8 cellular contexts compared by ENCODE assay signal in genomic region chr4:128811571-128812359, GRCh38. TPM values are rescaled to one million over a fixed set of nuclear protein-coding genes. Genes with fewer than 3 reads are reported as not detected.
A peak's percentile ranks its signal among the peaks of the same experiment; 100 is the strongest.
DNase-seq lines count a peak whose midpoint lies in the region; ATAC-seq and TF ChIP-seq lines count a peak whose summit lies in the region.

No MANE protein-coding gene starts in this region.

- peaks cover 17% of the 10 kb centered on the region for H3K4me1 ChIP-seq in lower lobe of right lung

- H3K27me3 Mint-ChIP-seq in CD4-positive, alpha-beta T cell: no peaks in the 10 kb centered on the region

- peaks cover 19% of the 10 kb centered on the region for H3K36me3 Mint-ChIP-seq in CD4-positive, alpha-beta T cell (ENCODE audit: low read depth)

- intact Hi-C loops in CD4-positive, alpha-beta T cell (cut with DNase I, micrococcal nuclease): loop anchor here (1.0 to 10.0 kb wide), 8 partner anchors 43 to 929 kb away; partner anchors contain the start of genes ABHD18 (in 1 of the 2), LARP1B (in 1 of the 2), MFSD8 (in 1 of the 2) and PGRMC2 (in 1 of the 2)
- intact Hi-C loops in dorsolateral prefrontal cortex (cut with DNase I) (loop anchor here (2.0 to 10.0 kb wide), 4 partner anchors 51 to 525 kb away; partner anchors contain the start of gene PGRMC2 (in 1 of the 2)), lower lobe of right lung (cut with DNase I) (no loop called here)

- H3K27ac Mint-ChIP-seq in CD4-positive, alpha-beta T cell: peak overlapping the region; percentile 93

- H3K4me3 ChIP-seq in dorsolateral prefrontal cortex (peak overlapping the region; percentile 61 to 95 (median 84)), lower lobe of right lung (peak overlapping the region; percentile 87)

- CTCF ChIA-PET in CD4-positive, alpha-beta T cell (lab: Charles Lee): interaction anchor here (0.7 to 1.0 kb wide), 2 partner anchors 11 to 525 kb away, joined by 3 read pairs; no protein-coding TSS in a partner anchor

- H3K36me3 ChIP-seq in lower lobe of right lung: no peaks in the 10 kb centered on the region

- H3K27me3 ChIP-seq in CD4-positive, alpha-beta T cell (ENCODE audit: control insufficient read depth, insufficient read depth, low read length): no peaks in the 10 kb centered on the region
- H3K27me3 ChIP-seq in dorsolateral prefrontal cortex: no peaks in the 10 kb centered on the region
- no peaks in the 10 kb centered on the region for H3K27me3 ChIP-seq in lower lobe of right lung (ENCODE audit: low read depth)

- POLR2A ChIA-PET in CD4-positive, alpha-beta T cell (lab: Charles Lee): interaction anchor here (0.8 to 2.4 kb wide), 14 partner anchors 9 to 847 kb away, joined by 3 to 19 read pairs (median 8); partner anchors contain the start of genes ABHD18, C4orf33, LARP1B and MFSD8

- peaks cover 33% of the 10 kb centered on the region for H3K4me1 Mint-ChIP-seq in CD4-positive, alpha-beta T cell (ENCODE audit: low read depth)

- peak overlapping the region; percentile 97 for H3K4me3 Mint-ChIP-seq in CD4-positive, alpha-beta T cell

- TF ChIP-seq CTCF in CD4-positive, alpha-beta T cell (IDR thresholded peaks at IDR 0.05): no peak
- peak in 19 of 56 donors; percentile 5 to 40 (median 21) for TF ChIP-seq CTCF in dorsolateral prefrontal cortex (IDR thresholded peaks at IDR 0.05 in 54 of 56, conservative IDR thresholded peaks at IDR 0.05 in 2 of 56; ENCODE audit: low read depth in 1 of 56, partially characterized antibody in 56 of 56)
- no peak for TF ChIP-seq CTCF in lower lobe of right lung (IDR thresholded peaks at IDR 0.05)

- peak; percentile 54 to 79 (median 66) for DNase-seq in CD4-positive, alpha-beta T cell
- DNase-seq in NCI-H69 (lab: John Stamatoyannopoulos, UW): peak; percentile 94
- DNase-seq in activated CD4-positive, alpha-beta T cell treated with anti-CD3 and anti-CD28 coated beads, Interleukin-2, amount 50 U/mL, for 48 hours: peak; percentile 85 to 88
- DNase-seq in dorsolateral prefrontal cortex: peak; percentile 67 to 91 (median 83)
- peak; percentile 92 for DNase-seq in lower lobe of right lung
- peak; percentile 79 to 84 (median 84) for DNase-seq in stimulated activated CD4-positive, alpha-beta T cell treated with anti-CD3 and anti-CD28 coated beads, TNF-alpha, amount 100 ng/mL, for 24 hours (ENCODE audit: low read depth in 3 of 3)

- ATAC-seq in CD4-positive, alpha-beta T cell (ENCODE audit: poor library complexity): peak; percentile 33
- ATAC-seq in GM19397 (IDR thresholded peaks at IDR 0.05; ENCODE audit: unreplicated experiment) (peak; percentile 54), HG03558 (IDR thresholded peaks at IDR 0.05; ENCODE audit: extremely low read depth, unreplicated experiment) (peak; percentile 19), lower lobe of right lung (peak; percentile 71 to 77)

- H3K9me3 ChIP-seq in CD4-positive, alpha-beta T cell (ENCODE audit: control insufficient read depth, low read length): no peaks in the 10 kb centered on the region
- H3K9me3 ChIP-seq in lower lobe of right lung: no peaks in the 10 kb centered on the region

- no peaks in the 10 kb centered on the region for H3K9me3 Mint-ChIP-seq in CD4-positive, alpha-beta T cell

- peak overlapping the region; percentile 67 for H3K27ac ChIP-seq in CD4-positive, alpha-beta T cell (ENCODE audit: low read depth, low read length)
- peak overlapping the region; percentile 37 to 98 (median 93) for H3K27ac ChIP-seq in dorsolateral prefrontal cortex
- peak overlapping the region; percentile 96 for H3K27ac ChIP-seq in lower lobe of right lung

RNA-seq across cellular contexts. Expression of gene JADE1, which starts 2.3 kb away (rescaled TPM):
- 10 to 100 TPM; 57.1 to 58.4 TPM for total RNA-seq in CD4-positive, alpha-beta T cell
- total RNA-seq in dorsolateral prefrontal cortex (10 to 100 TPM; 21.3 to 55.2 (median 36.1) TPM), lower lobe of right lung (36.3 TPM)

Comparison
In these comparisons a context has a peak if more than half of its experiments do, and no peak if none do; other contexts are left out.
1. Peak in every context shown above with its lines: DNase-seq, ATAC-seq, H3K4me3 ChIP-seq and H3K27ac ChIP-seq.
2. ATAC-seq: peak in every context shown above with its lines; median percentile 74 in lower lobe of right lung; 54 in GM19397; 33 in CD4-positive, alpha-beta T cell; 19 in HG03558.